In the genomic region with DNA sequence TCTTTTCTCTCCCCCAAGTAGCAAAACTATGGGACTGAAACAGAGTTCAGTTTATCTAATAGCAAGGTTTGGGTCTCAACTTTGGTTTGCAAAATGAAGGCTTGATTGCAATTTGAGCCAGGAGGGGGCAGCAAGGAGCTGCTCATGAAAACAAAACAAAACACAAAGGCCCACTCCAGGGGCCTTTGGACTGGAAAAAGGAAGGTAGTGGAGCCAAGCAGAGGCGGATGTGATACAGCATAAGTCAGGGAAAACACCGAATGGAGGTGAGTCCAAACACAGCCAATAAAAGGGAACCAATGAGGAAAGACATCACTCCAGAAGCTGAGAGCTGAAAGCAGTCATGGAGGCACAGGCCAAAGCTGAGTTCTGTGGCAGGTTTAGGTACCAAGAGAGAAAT, we compare ENCODE assay signal across 8 cellular contexts.
A peak's percentile ranks its signal among the peaks of the same experiment; 100 is the strongest.
DNase-seq lines count a peak whose midpoint lies in the region; ATAC-seq and TF ChIP-seq lines count a peak whose summit lies in the region.

No MANE protein-coding gene starts in this region.

- no peaks in the 10 kb centered on the region for H3K9me3 Mint-ChIP-seq in stimulated activated naive CD8-positive, alpha-beta T cell treated with anti-CD3 and anti-CD28 coated beads, Interleukin-15, amount 100 ng/mL, for 72 hours

- no peak overlapping the region for H3K4me3 ChIP-seq in breast epithelium
- no peak overlapping the region for H3K4me3 ChIP-seq in lower lobe of right lung

- intact Hi-C loops in breast epithelium (cut with DNase I; ENCODE audit: low total_unique reads) = no loop called here
- intact Hi-C loops in lower lobe of right lung (cut with DNase I) = no loop called here

- no peaks in the 10 kb centered on the region for H3K27me3 ChIP-seq in breast epithelium
- H3K27me3 ChIP-seq in lower lobe of right lung (ENCODE audit: low read depth) = no peaks in the 10 kb centered on the region

- no peaks in the 10 kb centered on the region for H3K27me3 Mint-ChIP-seq in stimulated activated naive CD8-positive, alpha-beta T cell treated with anti-CD3 and anti-CD28 coated beads, Interleukin-15, amount 100 ng/mL, for 72 hours

- H3K9me3 ChIP-seq in breast epithelium (no peaks in the 10 kb centered on the region), lower lobe of right lung (no peaks in the 10 kb centered on the region)

- no peak overlapping the region for H3K27ac Mint-ChIP-seq in stimulated activated naive CD8-positive, alpha-beta T cell treated with anti-CD3 and anti-CD28 coated beads, Interleukin-15, amount 100 ng/mL, for 72 hours

- no peak overlapping the region for H3K27ac ChIP-seq in breast epithelium
- H3K27ac ChIP-seq in lower lobe of right lung = no peak overlapping the region

- no peaks in the 10 kb centered on the region for H3K4me1 ChIP-seq in breast epithelium
- no peaks in the 10 kb centered on the region for H3K4me1 ChIP-seq in lower lobe of right lung

- H3K4me1 Mint-ChIP-seq in stimulated activated naive CD8-positive, alpha-beta T cell treated with anti-CD3 and anti-CD28 coated beads, Interleukin-15, amount 100 ng/mL, for 72 hours = peaks cover 6% of the 10 kb centered on the region

- DNase-seq in AG09319 (ENCODE audit: extremely low read depth, low read depth) (no peak), HT-29 (ENCODE audit: low spot score) (peak; percentile 52), T follicular helper cell (ENCODE audit: low read depth) (peak; percentile 1), breast epithelium (ENCODE audit: low spot score in 2 of 2) (no peak), lower lobe of right lung (no peak), DMS114 treated with DMSO at 0.1 percent for 48 hours (lab: John Stamatoyannopoulos, UW; ENCODE audit: unreplicated experiment) (no peak)
- peak; percentile 25 to 26 for DNase-seq in stimulated activated naive CD8-positive, alpha-beta T cell treated with anti-CD3 and anti-CD28 coated beads, Interleukin-15, amount 100 ng/mL, for 72 hours

- peak; percentile 62 for TF ChIP-seq CTCF in AG09319 (IDR thresholded peaks at IDR 0.05; ENCODE audit: low read depth, low read length)
- TF ChIP-seq CTCF in breast epithelium (IDR thresholded peaks at IDR 0.05) = peak; percentile 25 to 46 (median 39)
- TF ChIP-seq CTCF in lower lobe of right lung (IDR thresholded peaks at IDR 0.05) = peak; percentile 55

- no peaks in the 10 kb centered on the region for H3K36me3 ChIP-seq in breast epithelium
- H3K36me3 ChIP-seq in lower lobe of right lung = no peaks in the 10 kb centered on the region

- ATAC-seq in GM18498 (IDR thresholded peaks at IDR 0.05; ENCODE audit: unreplicated experiment) (peak; percentile 69), lower lobe of right lung (peak; percentile 61 to 64)
- ATAC-seq in stimulated activated naive CD8-positive, alpha-beta T cell treated with anti-CD3 and anti-CD28 coated beads, Interleukin-15, amount 100 ng/mL, for 72 hours = no peak

- no peak for TF ChIP-seq POLR2A in breast epithelium (IDR thresholded peaks at IDR 0.05)

- H3K4me3 Mint-ChIP-seq in stimulated activated naive CD8-positive, alpha-beta T cell treated with anti-CD3 and anti-CD28 coated beads, Interleukin-15, amount 100 ng/mL, for 72 hours = no peak overlapping the region

Comparison
In these comparisons a context has a peak if more than half of its experiments do, and no peak if none do; other contexts are left out.
1. DNase-seq: peak in HT-29 (single experiment), T follicular helper cell (single experiment) and stimulated activated naive CD8-positive, alpha-beta T cell treated with anti-CD3 and anti-CD28 coated beads, Interleukin-15, amount 100 ng/mL, for 72 hours (2 of 2); none in AG09319 (single experiment), breast epithelium (0 of 2), lower lobe of right lung (single experiment) and DMS114 treated with DMSO at 0.1 percent for 48 hours (single experiment).
2. Peak in every context shown above with its lines, with median percentiles within 50 percentile points of each other: CTCF ChIP-seq.